ENCODE assay signal across 10 cellular contexts in the genomic region with DNA sequence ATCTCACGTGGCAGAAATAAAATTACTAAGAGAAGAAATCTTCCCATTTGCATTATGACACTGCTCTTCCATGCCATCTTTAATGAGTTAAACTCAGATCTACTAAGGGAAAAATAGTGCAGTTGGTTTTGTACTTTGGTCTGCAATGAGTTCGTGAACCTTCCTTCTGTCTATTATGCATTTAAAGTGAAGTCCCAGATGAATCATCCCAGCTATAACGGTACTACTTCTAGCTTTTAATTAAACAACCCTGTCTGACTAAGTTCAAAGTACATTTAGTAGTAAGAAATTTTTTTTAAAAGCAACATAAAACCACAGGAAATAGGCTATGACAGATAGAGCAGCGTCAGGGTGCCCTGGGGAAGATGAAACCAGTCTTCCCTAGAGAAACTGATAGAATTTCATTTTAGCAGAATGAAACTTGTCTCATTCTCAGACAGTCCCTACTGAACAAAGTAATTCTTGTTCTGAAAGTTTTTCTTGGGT. TPM values are rescaled to one million over a fixed set of nuclear protein-coding genes. Genes with fewer than 3 reads are reported as not detected.
DNase-seq lines count a peak whose midpoint lies in the region; ATAC-seq and TF ChIP-seq lines count a peak whose summit lies in the region.
"Had no signal": no experiment of that assay in that cellular context is flagged by ENCODE, and none has a peak within 500 bp of the region (broad histone marks: within the 10 kb centered on the region; RNA-seq: fewer than 3 reads in every experiment).

No MANE protein-coding gene starts in this region.

- intact Hi-C loops in heart right ventricle (cut with DNase I), result loop anchor here in 3 of 10 donors (10.0 kb wide), 2 partner anchors 207 to 227 kb away; no protein-coding TSS in a partner anchor

- no peaks in the 10 kb centered on the region for H3K36me3 Mint-ChIP-seq in activated T-helper 17 cell treated with anti-CD3 and anti-CD28 coated beads, Interleukin-2, amount 50 U/mL, for 72 hours (ENCODE audit: low read depth)
- no peaks in the 10 kb centered on the region for H3K36me3 Mint-ChIP-seq in naive thymus-derived CD8-positive, alpha-beta T cell

- 60 to 65% methylated on average over 4 of the region's 4 CpGs for WGBS in heart right ventricle, 2 donors

- TF ChIP-seq CTCF in KMS-11 (conservative IDR thresholded peaks at IDR 0.05; ENCODE audit: low read depth, low read length) (no peak), heart right ventricle (IDR thresholded peaks at IDR 0.05) (no peak)

- DNase-seq in naive thymus-derived CD8-positive, alpha-beta T cell, result peak; percentile 14 to 81 (median 54)
- DNase-seq in heart right ventricle, result no peak
- no peak for DNase-seq in SHP77 (lab: John Stamatoyannopoulos, UW)
- DNase-seq in GOT3 (lab: John Stamatoyannopoulos, UW), result no peak

- no peak overlapping the region for H3K9ac ChIP-seq in KMS-11

- no peaks in the 10 kb centered on the region for H4K20me1 ChIP-seq in KMS-11 (ENCODE audit: insufficient read depth)

- H3K9me3 Mint-ChIP-seq in activated T-helper 17 cell treated with anti-CD3 and anti-CD28 coated beads, Interleukin-2, amount 50 U/mL, for 72 hours, result no peaks in the 10 kb centered on the region
- H3K9me3 Mint-ChIP-seq in naive thymus-derived CD8-positive, alpha-beta T cell, result peaks cover 0 to 3% (median 0%) of the 10 kb centered on the region in 9 donors
- H3K9me3 Mint-ChIP-seq: IgD-negative memory B cell had no signal

- POLR2A ChIA-PET in naive thymus-derived CD8-positive, alpha-beta T cell (lab: Charles Lee), result interaction anchor here (0.6 to 2.5 kb wide), 4 partner anchors 9 to 40 kb away, joined by 4 to 15 read pairs (median 5); partner anchors contain the start of gene BLMH

- H3K4me1 Mint-ChIP-seq in activated T-helper 17 cell treated with anti-CD3 and anti-CD28 coated beads, Interleukin-2, amount 50 U/mL, for 72 hours, result peaks cover 32% of the 10 kb centered on the region
- H3K4me1 Mint-ChIP-seq in naive thymus-derived CD8-positive, alpha-beta T cell, result peaks cover 19 to 51% (median 44%) of the 10 kb centered on the region in 4 donors

- peak overlapping the region; percentile 7; the same call in 1 of the 2 replicates for H2AFZ ChIP-seq in KMS-11 (ENCODE audit: low read depth)

- H3K4me2 ChIP-seq in KMS-11, result peak overlapping the region; percentile 66

- no peaks in the 10 kb centered on the region for H3K27me3 Mint-ChIP-seq in activated T-helper 17 cell treated with anti-CD3 and anti-CD28 coated beads, Interleukin-2, amount 50 U/mL, for 72 hours
- H3K27me3 Mint-ChIP-seq in naive thymus-derived CD8-positive, alpha-beta T cell, result peaks cover 0 to 1% (median 0%) of the 10 kb centered on the region in 5 donors

- no peaks in the 10 kb centered on the region for H3K27me3 ChIP-seq in KMS-11 (ENCODE audit: insufficient read depth, low read depth)
- peaks cover 0 to 9% (median 0%) of the 10 kb centered on the region in 7 donors for H3K27me3 ChIP-seq in heart right ventricle

- peaks cover 54% of the 10 kb centered on the region for H3K4me1 ChIP-seq in KMS-11 (ENCODE audit: low read depth, poor library complexity, severe bottlenecking)
- peaks cover 0 to 13% (median 0%) of the 10 kb centered on the region in 9 donors for H3K4me1 ChIP-seq in heart right ventricle

- H3K79me2 ChIP-seq in KMS-11 (ENCODE audit: insufficient read depth, low read depth), result no peaks in the 10 kb centered on the region

- no peaks in the 10 kb centered on the region for H3K9me3 ChIP-seq in heart right ventricle

- ATAC-seq in GM18861 (IDR thresholded peaks at IDR 0.05; ENCODE audit: unreplicated experiment) (peak; percentile 79), heart right ventricle (no peak), HG03521 (IDR thresholded peaks at IDR 0.05; ENCODE audit: unreplicated experiment) (no peak)
- ATAC-seq in activated T-helper 17 cell treated with anti-CD3 and anti-CD28 coated beads, Interleukin-2, amount 50 U/mL, for 72 hours (replicated peaks), result peak; percentile 90
- peak; percentile 93 to 95 for ATAC-seq in naive thymus-derived CD8-positive, alpha-beta T cell

- peak overlapping the region; percentile 70 for H3K27ac Mint-ChIP-seq in activated T-helper 17 cell treated with anti-CD3 and anti-CD28 coated beads, Interleukin-2, amount 50 U/mL, for 72 hours
- peak overlapping the region; percentile 5 to 93 (median 86) for H3K27ac Mint-ChIP-seq in naive thymus-derived CD8-positive, alpha-beta T cell

- H3K27ac ChIP-seq in KMS-11 (peak overlapping the region; percentile 10; the same call in 1 of the 2 replicates), heart right ventricle (peak overlapping the region in 1 of 10 donors; percentile 66)

- H3K4me3 ChIP-seq in KMS-11 (IDR thresholded peaks at IDR 0.05; ENCODE audit: insufficient read depth, low read depth, low read length) (no peak overlapping the region), heart right ventricle (no peak overlapping the region)

- no peaks in the 10 kb centered on the region for H3K36me3 ChIP-seq in KMS-11 (ENCODE audit: insufficient read depth)
- no peaks in the 10 kb centered on the region for H3K36me3 ChIP-seq in heart right ventricle

- peak overlapping the region; percentile 57 for H3K4me3 Mint-ChIP-seq in activated T-helper 17 cell treated with anti-CD3 and anti-CD28 coated beads, Interleukin-2, amount 50 U/mL, for 72 hours
- peak overlapping the region; percentile 20 to 86 (median 73) for H3K4me3 Mint-ChIP-seq in naive thymus-derived CD8-positive, alpha-beta T cell

RNA-seq across cellular contexts. Expression of gene TMIGD1, which starts 1.8 kb away (rescaled TPM):
- not detected for total RNA-seq in activated T-helper 17 cell treated with anti-CD3 and anti-CD28 coated beads, Interleukin-2, amount 50 U/mL, for 72 hours
- not detected for total RNA-seq in naive thymus-derived CD8-positive, alpha-beta T cell
- not detected for polyA plus RNA-seq in naive thymus-derived CD8-positive, alpha-beta T cell
- total RNA-seq in heart right ventricle, result not detected
- not detected for polyA plus RNA-seq in heart right ventricle
- total RNA-seq: myocyte had no signal
- polyA plus RNA-seq: IgD-negative memory B cell had no signal

RNA-seq across cellular contexts. Expression of gene BLMH, which starts 40.4 kb away (rescaled TPM):
- 10 to 100 TPM; 24.3 to 51.0 TPM for total RNA-seq in activated T-helper 17 cell treated with anti-CD3 and anti-CD28 coated beads, Interleukin-2, amount 50 U/mL, for 72 hours
- 10 to 100 TPM; 50.2 to 52.0 TPM for total RNA-seq in naive thymus-derived CD8-positive, alpha-beta T cell
- polyA plus RNA-seq in naive thymus-derived CD8-positive, alpha-beta T cell, result 10 to 100 TPM; 17.6 to 28.3 (median 25.4) TPM
- total RNA-seq in heart right ventricle, result 10 to 100 TPM; 13.7 to 22.2 (median 15.9) TPM
- 10 to 100 TPM in 1 of 2 donors, 1 to 10 TPM in 1; 9.6 to 16.5 TPM for polyA plus RNA-seq in heart right ventricle

RNA-seq across cellular contexts. Expression of gene CPD, which starts 46.6 kb away (rescaled TPM):
- 10 to 100 TPM; 25.9 to 34.7 TPM for total RNA-seq in activated T-helper 17 cell treated with anti-CD3 and anti-CD28 coated beads, Interleukin-2, amount 50 U/mL, for 72 hours
- 10 to 100 TPM; 21.9 to 27.7 TPM for total RNA-seq in naive thymus-derived CD8-positive, alpha-beta T cell
- polyA plus RNA-seq in naive thymus-derived CD8-positive, alpha-beta T cell, result 10 to 100 TPM in 1 of 3 donors, 1 to 10 TPM in 2; 7.6 to 11.2 (median 8.1) TPM
- 10 to 100 TPM; 20.4 to 44.0 (median 23.0) TPM for total RNA-seq in heart right ventricle
- polyA plus RNA-seq in heart right ventricle, result 10 to 100 TPM in 1 of 2 donors, 1 to 10 TPM in 1; 4.2 to 14.3 TPM

Comparison
In these comparisons a context has a peak if more than half of its experiments do, and no peak if none do; other contexts are left out.
1. ATAC-seq: peak in GM18861 (single experiment), activated T-helper 17 cell treated with anti-CD3 and anti-CD28 coated beads, Interleukin-2, amount 50 U/mL, for 72 hours (single experiment) and naive thymus-derived CD8-positive, alpha-beta T cell (2 of 2); none in heart right ventricle (0 of 8) and HG03521 (single experiment).
2. DNase-seq: peak in naive thymus-derived CD8-positive, alpha-beta T cell (10 of 10); none in heart right ventricle (0 of 2), SHP77 (0 of 2) and GOT3 (single experiment).